Comparison of ENCODE assay signal across 18 cellular contexts in genomic region chr3:107882881-107883280, GRCh38.
DNase-seq lines count a peak whose midpoint lies in the region; ATAC-seq, FAIRE-seq and TF ChIP-seq lines count a peak whose summit lies in the region.
"Had no signal": no experiment of that assay in that cellular context is flagged by ENCODE, and none has a peak within 500 bp of the region (broad histone marks: within the 10 kb centered on the region; RNA-seq: fewer than 3 reads in every experiment).

No MANE protein-coding gene starts in this region.

- no peaks in the 10 kb centered on the region for H3K79me1 ChIP-seq in IMR-90 (ENCODE audit: low read depth in 1 of 2, low read length in 2 of 2)

- H3K27me3 ChIP-seq in IMR-90 (ENCODE audit: control insufficient read depth, insufficient read depth, low read length) (no peaks in the 10 kb centered on the region), small intestine (ENCODE audit: control insufficient read depth in 2 of 2, insufficient read depth in 2 of 2, low read length in 2 of 2) (no peaks in the 10 kb centered on the region)
- H3K27me3 ChIP-seq: BE2C had no signal

- H3K36me3 ChIP-seq in IMR-90 (ENCODE audit: control insufficient read depth, insufficient read depth, low read length) (no peaks in the 10 kb centered on the region), small intestine (ENCODE audit: control insufficient read depth in 2 of 2, insufficient read depth in 2 of 2, low read length in 2 of 2) (no peaks in the 10 kb centered on the region)
- H3K36me3 ChIP-seq: BE2C had no signal

- H3K14ac ChIP-seq in IMR-90 (replicated peaks; ENCODE audit: low read depth, low read length), result no peak overlapping the region

- H4K20me1 ChIP-seq in IMR-90 (ENCODE audit: insufficient read depth, low read length), result no peaks in the 10 kb centered on the region

- intact Hi-C loops in IMR-90 (cut with micrococcal nuclease) (no loop called here), cardiac septum (cut with DNase I) (no loop called here)

- H3K4me1 ChIP-seq in IMR-90 (ENCODE audit: control insufficient read depth, insufficient read depth, low read length), result peaks cover 3% of the 10 kb centered on the region
- no peaks in the 10 kb centered on the region for H3K4me1 ChIP-seq in small intestine (ENCODE audit: control insufficient read depth in 2 of 2, insufficient read depth in 1 of 2, low read depth in 1 of 2, low read length in 1 of 2)
- H3K4me1 ChIP-seq: BE2C, Caco-2 had no signal

- no peak overlapping the region for H3K23ac ChIP-seq in IMR-90 (ENCODE audit: low read depth, low read length)

- H3K4me2 ChIP-seq in IMR-90 (ENCODE audit: low read depth, low read length), result no peak overlapping the region

- FAIRE-seq in small intestine (lab: Jason Lieb, UNC), result no peak
- FAIRE-seq: D721Med, HTR-8/SVneo had no signal

- no peak overlapping the region for H2BK20ac ChIP-seq in IMR-90 (ENCODE audit: low read depth, low read length)

- H2BK5ac ChIP-seq in IMR-90 (ENCODE audit: low read depth, low read length, poor library complexity, severe bottlenecking), result no peak overlapping the region

- H3K4ac ChIP-seq in IMR-90 (ENCODE audit: low read depth, low read length), result no peak overlapping the region

- H2AK5ac ChIP-seq in IMR-90 (ENCODE audit: low read depth, low read length), result no peak overlapping the region

- DNase-seq in IMR-90 (no peak), dermis microvascular lymphatic vessel endothelial cell (ENCODE audit: low read depth in 2 of 2) (peak; percentile 94 to 95), glomerular endothelial cell (ENCODE audit: extremely low read depth, low read depth, low spot score) (peak; percentile 18), pulmonary artery endothelial cell (ENCODE audit: low read depth, low spot score) (peak; percentile 44), small intestine (no peak), C1 segment of cervical spinal cord (lab: John Stamatoyannopoulos, UW) (no peak), cardiac septum (ENCODE audit: low spot score) (no peak)
- DNase-seq: 8988T; BE2C; Caco-2; CD4-positive, alpha-beta T cell; DMS79; GF-D8; GOT3; H9 had no signal

- in situ Hi-C loops in IMR-90 (cut with MboI; ENCODE audit: low sequenced_read_pairs), result no loop called here

- H3K9me1 ChIP-seq in IMR-90 (ENCODE audit: insufficient read depth, low read length), result 0 out of 2 replicates have a peak, but pooled peaks cover 5% of the 10 kb centered on the region

- no peak overlapping the region for H2AK9ac ChIP-seq in IMR-90 (replicated peaks; ENCODE audit: low read depth, low read length, poor library complexity)

- TF ChIP-seq POLR2A in IMR-90 (IDR thresholded peaks at IDR 0.05; ENCODE audit: low read depth, low read length), result no peak

- no peak overlapping the region for H4K91ac ChIP-seq in IMR-90 (ENCODE audit: insufficient read depth, low read depth, low read length)

- H2AFZ ChIP-seq in IMR-90 (replicated peaks; ENCODE audit: low read length, poor library complexity), result no peak overlapping the region

- dilution Hi-C loops in IMR-90 (cut with HindIII; ENCODE audit: low sequenced_read_pairs, unreplicated experiment), result no loop called here

- H2BK120ac ChIP-seq in IMR-90 (ENCODE audit: low read depth, low read length), result peak overlapping the region; percentile 10

- no peak overlapping the region for H2BK15ac ChIP-seq in IMR-90 (ENCODE audit: low read depth, low read length)

- BruUV-seq in IMR-90 (replicated peaks; lab: Mats Ljungman, UMichigan), result no TSS peak

- H3K9ac ChIP-seq in IMR-90 (ENCODE audit: low read depth, low read length), result no peak overlapping the region

- WGBS in IMR-90 (ENCODE audit: extremely low coverage in 2 of 2, insufficient read length in 1 of 2), 2 experiments, result 88% methylated on average over 1 of the region's 7 CpGs; no CpG with 5 or more reads in 1 of the 2 experiments
- WGBS in small intestine, 3 donors, result 85 to 91% (median 89%) methylated on average over 7 of the region's 7 CpGs

- H3K56ac ChIP-seq in IMR-90 (ENCODE audit: extremely low read depth, insufficient read depth, low read length), result no peak overlapping the region

- H4K8ac ChIP-seq in IMR-90 (ENCODE audit: low read depth in 2 of 2, low read length in 2 of 2), result no peak overlapping the region

- no peak overlapping the region for H4K5ac ChIP-seq in IMR-90 (ENCODE audit: low read depth, low read length)

- H3K27ac ChIP-seq in IMR-90 (ENCODE audit: insufficient read depth, low read length) (no peak overlapping the region), small intestine (ENCODE audit: low read depth in 1 of 2, low read length in 1 of 2) (no peak overlapping the region)
- H3K27ac ChIP-seq: C4-2B had no signal

- CTCF ChIA-PET in IMR-90 (lab: Yijun Ruan, JAX), result no interaction called here

- POLR2A ChIA-PET in IMR-90 (lab: Charles Lee; ENCODE audit: unreplicated experiment), result no interaction called here

- H3K4me3 ChIP-seq in IMR-90 (ENCODE audit: insufficient read depth, low read depth, low read length), result no peak overlapping the region
- H3K4me3 ChIP-seq in small intestine (ENCODE audit: low read depth in 1 of 2, low read length in 2 of 2), result no peak overlapping the region

- TF ChIP-seq CTCF in IMR-90 (conservative IDR thresholded peaks at IDR 0.05; ENCODE audit: low read depth, low read length), result no peak

- H3K18ac ChIP-seq in IMR-90 (ENCODE audit: low read depth, low read length), result no peak overlapping the region

- no peak for ATAC-seq in IMR-90 (ENCODE audit: low read depth)

- no peaks in the 10 kb centered on the region for H3K9me3 ChIP-seq in IMR-90 (ENCODE audit: control insufficient read depth, insufficient read depth, low read length)
- no peaks in the 10 kb centered on the region for H3K9me3 ChIP-seq in small intestine (ENCODE audit: control insufficient read depth, low read depth)
- H3K9me3 ChIP-seq: BE2C, Caco-2 had no signal

- TF ChIP-seq RAD21 in IMR-90 (IDR thresholded peaks at IDR 0.05; ENCODE audit: low read length), result no peak

TF ChIP-seq in IMR-90, 13 proteins besides CTCF, POLR2A, EP300 and RAD21:
- TF ChIP-seq SMC3 (IDR thresholded peaks at IDR 0.05; ENCODE audit: low read depth, low read length) (no peak), USF2 (IDR thresholded peaks at IDR 0.05; ENCODE audit: low read depth, low read length) (no peak), CEBPB (IDR thresholded peaks at IDR 0.05; ENCODE audit: low read depth, low read length) (no peak), RCOR1 (IDR thresholded peaks at IDR 0.05; ENCODE audit: insufficient replicate concordance, low read length) (no peak), BHLHE40 (IDR thresholded peaks at IDR 0.05; ENCODE audit: low read depth, low read length) (no peak), CHD1 (IDR thresholded peaks at IDR 0.05; ENCODE audit: low read depth, low read length) (no peak), MAFK (IDR thresholded peaks at IDR 0.05; ENCODE audit: low read depth, low read length) (no peak), MAZ (IDR thresholded peaks at IDR 0.05; ENCODE audit: borderline replicate concordance, low read depth, low read length) (no peak)

Comparison
In these comparisons a context has a peak if more than half of its experiments do, and no peak if none do; other contexts are left out.
1. DNase-seq: peak in dermis microvascular lymphatic vessel endothelial cell (2 of 2), glomerular endothelial cell (single experiment) and pulmonary artery endothelial cell (single experiment); none in IMR-90 (single experiment), small intestine (single experiment), C1 segment of cervical spinal cord (0 of 14) and cardiac septum (single experiment).